ENCODE assay signal across 11 cellular contexts in genomic region chr21:43343992-43344886, GRCh38.
DNase-seq lines count a peak whose midpoint lies in the region; ATAC-seq, FAIRE-seq and TF ChIP-seq lines count a peak whose summit lies in the region.
"Had no signal": no experiment of that assay in that cellular context is flagged by ENCODE, and none has a peak within 500 bp of the region (broad histone marks: within the 10 kb centered on the region; RNA-seq: fewer than 3 reads in every experiment).

No MANE protein-coding gene starts in this region.

- H3K27me3 ChIP-seq in right cardiac atrium (ENCODE audit: control insufficient read depth, insufficient read depth) (no peaks in the 10 kb centered on the region), astrocyte (ENCODE audit: insufficient read depth, low read length) (no peaks in the 10 kb centered on the region), mesenchymal stem cell (ENCODE audit: control insufficient read depth in 1 of 2, insufficient read depth in 1 of 2, low read length in 2 of 2) (peaks cover 0 to 4% of the 10 kb centered on the region in 2 experiments), vagina (no peaks in the 10 kb centered on the region)

- no peak overlapping the region for H2BK120ac ChIP-seq in mesenchymal stem cell (ENCODE audit: low read depth, low read length)

- no peaks in the 10 kb centered on the region for H3K79me2 ChIP-seq in astrocyte (ENCODE audit: insufficient read depth, low read length)

- H3K4me2 ChIP-seq in astrocyte (ENCODE audit: low read length) (no peak overlapping the region), mesenchymal stem cell (ENCODE audit: low read length, poor library complexity, severe bottlenecking) (no peak overlapping the region)

- no peak for TF ChIP-seq POLR2A in vagina (IDR thresholded peaks at IDR 0.05)

- no peak overlapping the region for H3K27ac Mint-ChIP-seq in astrocyte (ENCODE audit: unreplicated experiment)
- H3K27ac Mint-ChIP-seq in T-helper 17 cell = no peak overlapping the region
- H3K27ac Mint-ChIP-seq: activated CD4-positive, alpha-beta T cell treated with anti-CD3 and anti-CD28 coated beads, Interleukin-2, amount 10 ng/mL, durations not matched to agents 24 days and 14 days; natural killer cell treated with Interleukin-12 subunit alpha and Interleukin-12 subunit beta and Interleukin-15 and Interleukin-18, amount 100 ng/mL, for 72 hours had no signal

- H2BK15ac ChIP-seq in mesenchymal stem cell (ENCODE audit: low read depth, poor library complexity, severe bottlenecking) = no peak overlapping the region

- H3K4me3 Mint-ChIP-seq in astrocyte (ENCODE audit: unreplicated experiment) (no peak overlapping the region), T-helper 17 cell (no peak overlapping the region)
- H3K4me3 Mint-ChIP-seq: activated CD4-positive, alpha-beta T cell treated with anti-CD3 and anti-CD28 coated beads, Interleukin-2, amount 10 ng/mL, durations not matched to agents 24 days and 14 days; natural killer cell treated with Interleukin-12 subunit alpha and Interleukin-12 subunit beta and Interleukin-15 and Interleukin-18, amount 100 ng/mL, for 72 hours had no signal

- intact Hi-C loops in right cardiac atrium (cut with DNase I) = loop anchor here in 1 of 4 donors (10.0 kb wide), 1 partner anchor 301 kb away; no protein-coding TSS in a partner anchor
- intact Hi-C loops in cardiac septum (cut with DNase I) = no loop called here
- intact Hi-C loops in vagina (cut with DNase I) = no loop called here

- H3K4ac ChIP-seq in mesenchymal stem cell (ENCODE audit: low read depth in 1 of 2, low read length in 2 of 2) = peak overlapping the region; percentile 30 to 41

- H4K20me1 ChIP-seq in astrocyte (ENCODE audit: insufficient read depth, low read length) = no peaks in the 10 kb centered on the region

- TF ChIP-seq CTCF in astrocyte (IDR thresholded peaks at IDR 0.05; ENCODE audit: insufficient read depth, low read depth, low read length) (no peak), vagina (IDR thresholded peaks at IDR 0.05) (no peak)

- H3K9ac ChIP-seq in astrocyte (ENCODE audit: low read length) = no peak overlapping the region
- no peak overlapping the region for H3K9ac ChIP-seq in mesenchymal stem cell (ENCODE audit: low read length)

- no peaks in the 10 kb centered on the region for H3K9me3 Mint-ChIP-seq in astrocyte (ENCODE audit: unreplicated experiment)
- H3K9me3 Mint-ChIP-seq: activated CD4-positive, alpha-beta T cell treated with anti-CD3 and anti-CD28 coated beads, Interleukin-2, amount 10 ng/mL, durations not matched to agents 24 days and 14 days; natural killer cell treated with Interleukin-12 subunit alpha and Interleukin-12 subunit beta and Interleukin-15 and Interleukin-18, amount 100 ng/mL, for 72 hours had no signal

- no peak overlapping the region for H4K8ac ChIP-seq in mesenchymal stem cell (ENCODE audit: low read length)

- H2AFZ ChIP-seq in astrocyte (ENCODE audit: low read depth, low read length) (peak overlapping the region; percentile 18), mesenchymal stem cell (ENCODE audit: low read depth, low read length) (no peak overlapping the region)

- no peak overlapping the region for H2BK5ac ChIP-seq in mesenchymal stem cell (ENCODE audit: low read depth, low read length, poor library complexity, severe bottlenecking)

- ATAC-seq in right cardiac atrium (no peak), HG03108 (IDR thresholded peaks at IDR 0.05; ENCODE audit: unreplicated experiment) (no peak), T-helper 17 cell (no peak), HG03025 (IDR thresholded peaks at IDR 0.05; ENCODE audit: low FRiP score, unreplicated experiment) (no peak)
- ATAC-seq: natural killer cell treated with Interleukin-12 subunit alpha and Interleukin-12 subunit beta and Interleukin-15 and Interleukin-18, amount 100 ng/mL, for 72 hours had no signal

- H3K4me1 ChIP-seq in right cardiac atrium (ENCODE audit: control insufficient read depth, insufficient read depth, low read length) (peaks cover 2% of the 10 kb centered on the region), astrocyte (ENCODE audit: insufficient read depth, low read length) (peaks cover 23% of the 10 kb centered on the region), mesenchymal stem cell (ENCODE audit: control insufficient read depth, insufficient read depth, low read depth, low read length) (peaks cover 44% of the 10 kb centered on the region), vagina (peaks cover 53% of the 10 kb centered on the region)

- no peaks in the 10 kb centered on the region for H3K27me3 Mint-ChIP-seq in astrocyte (ENCODE audit: low read depth, unreplicated experiment)
- H3K27me3 Mint-ChIP-seq in T-helper 17 cell = peaks cover 6% of the 10 kb centered on the region
- H3K27me3 Mint-ChIP-seq: activated CD4-positive, alpha-beta T cell treated with anti-CD3 and anti-CD28 coated beads, Interleukin-2, amount 10 ng/mL, durations not matched to agents 24 days and 14 days; natural killer cell treated with Interleukin-12 subunit alpha and Interleukin-12 subunit beta and Interleukin-15 and Interleukin-18, amount 100 ng/mL, for 72 hours had no signal

- FAIRE-seq in astrocyte (lab: Jason Lieb, UNC) = no peak

- H3K4me3 ChIP-seq in right cardiac atrium (ENCODE audit: low read length) = no peak overlapping the region
- H3K4me3 ChIP-seq in astrocyte (ENCODE audit: insufficient read depth, low read depth, low read length) = no peak overlapping the region
- H3K4me3 ChIP-seq in mesenchymal stem cell (ENCODE audit: insufficient read depth in 1 of 2, low read depth in 1 of 2, low read length in 2 of 2) = no peak overlapping the region
- no peak overlapping the region for H3K4me3 ChIP-seq in vagina

- WGBS in right cardiac atrium = 76% methylated on average over 37 of the region's 37 CpGs
- 77% methylated on average over 37 of the region's 37 CpGs for WGBS in mesenchymal stem cell

- peak overlapping the region; percentile 46 for H4K91ac ChIP-seq in mesenchymal stem cell (ENCODE audit: low read length)

- peak overlapping the region in 1 of 2 experiments; percentile 58 for H3K18ac ChIP-seq in mesenchymal stem cell (ENCODE audit: low read depth in 1 of 2, low read length in 2 of 2)

- H3K4me1 Mint-ChIP-seq in astrocyte (ENCODE audit: low read depth, unreplicated experiment) (peaks cover 8% of the 10 kb centered on the region), T-helper 17 cell (no peaks in the 10 kb centered on the region)

- H2AK5ac ChIP-seq in mesenchymal stem cell (ENCODE audit: low read length, severe bottlenecking) = peak overlapping the region; percentile 7

- H3K36me3 ChIP-seq in astrocyte (ENCODE audit: insufficient read depth, low read length) (no peaks in the 10 kb centered on the region), mesenchymal stem cell (ENCODE audit: control insufficient read depth in 1 of 2, insufficient read depth in 2 of 2, low read depth in 1 of 2, low read length in 2 of 2) (no peaks in the 10 kb centered on the region), vagina (no peaks in the 10 kb centered on the region)

- H3K23ac ChIP-seq in mesenchymal stem cell (ENCODE audit: low read length in 2 of 2) = no peak overlapping the region

- DNase-seq in right cardiac atrium = peak; percentile 10 to 54 (median 52)
- no peak for DNase-seq in cardiac septum (ENCODE audit: low spot score)
- no peak for DNase-seq in astrocyte (ENCODE audit: low read depth)
- DNase-seq in mesenchymal stem cell = no peak
- DNase-seq in vagina (ENCODE audit: extremely low spot score in 2 of 2) = no peak
- DNase-seq in T-helper 17 cell = no peak
- DNase-seq: activated CD4-positive, alpha-beta T cell treated with anti-CD3 and anti-CD28 coated beads, Interleukin-2, amount 10 ng/mL, durations not matched to agents 24 days and 14 days; foreskin fibroblast had no signal

- H3K9me3 ChIP-seq in right cardiac atrium (ENCODE audit: control insufficient read depth, low read length) (no peaks in the 10 kb centered on the region), astrocyte (ENCODE audit: insufficient read depth, low read depth, low read length) (no peaks in the 10 kb centered on the region), mesenchymal stem cell (ENCODE audit: control insufficient read depth, low read length) (no peaks in the 10 kb centered on the region), vagina (no peaks in the 10 kb centered on the region), T-helper 17 cell (ENCODE audit: control insufficient read depth, low read length, poor library complexity, severe bottlenecking) (no peaks in the 10 kb centered on the region)

- H3K36me3 Mint-ChIP-seq in astrocyte (ENCODE audit: low read depth, unreplicated experiment) = no peaks in the 10 kb centered on the region
- no peaks in the 10 kb centered on the region for H3K36me3 Mint-ChIP-seq in T-helper 17 cell (ENCODE audit: low read depth)
- H3K36me3 Mint-ChIP-seq: natural killer cell treated with Interleukin-12 subunit alpha and Interleukin-12 subunit beta and Interleukin-15 and Interleukin-18, amount 100 ng/mL, for 72 hours had no signal

- H2BK12ac ChIP-seq in mesenchymal stem cell (ENCODE audit: low read length in 2 of 2) = peak overlapping the region in 1 of 2 experiments; percentile 15

- H3K79me1 ChIP-seq in mesenchymal stem cell (replicated peaks; ENCODE audit: low read length, poor library complexity, severe bottlenecking) = no peaks in the 10 kb centered on the region

- H3K14ac ChIP-seq in mesenchymal stem cell (ENCODE audit: low read length in 2 of 2) = no peak overlapping the region

- H3K27ac ChIP-seq in right cardiac atrium (ENCODE audit: low read length) (no peak overlapping the region), astrocyte (ENCODE audit: low read depth, low read length) (no peak overlapping the region), mesenchymal stem cell (ENCODE audit: low read length, poor library complexity, severe bottlenecking) (no peak overlapping the region), vagina (peak overlapping the region; percentile 20)

Comparison
In these comparisons a context has a peak if more than half of its experiments do, and no peak if none do; other contexts are left out.
1. DNase-seq: peak in right cardiac atrium (3 of 3); none in cardiac septum (single experiment), astrocyte (single experiment), mesenchymal stem cell (single experiment), vagina (0 of 2) and T-helper 17 cell (0 of 3).